18 cellular contexts compared by ENCODE assay signal in genomic region chr12:109726106-109726497, GRCh38. TPM values are rescaled to one million over a fixed set of nuclear protein-coding genes. Genes with fewer than 3 reads are reported as not detected.
DNase-seq lines count a peak whose midpoint lies in the region; ATAC-seq and TF ChIP-seq lines count a peak whose summit lies in the region.
"Had no signal": no experiment of that assay in that cellular context is flagged by ENCODE, and none has a peak within 500 bp of the region (broad histone marks: within the 10 kb centered on the region; RNA-seq: fewer than 3 reads in every experiment).

No MANE protein-coding gene starts in this region.

- H3K27ac ChIP-seq in angular gyrus (ENCODE audit: low read depth, low read length) = peak overlapping the region; percentile 79
- H3K27ac ChIP-seq in cingulate gyrus (ENCODE audit: low read depth, low read length) = peak overlapping the region; percentile 85
- peak overlapping the region; percentile 34 to 69 (median 62) for H3K27ac ChIP-seq in sigmoid colon
- H3K27ac ChIP-seq: HL-60, RWPE1, SJSA1 had no signal

- peak overlapping the region; percentile 15 for H3K9ac ChIP-seq in mucosa of stomach (ENCODE audit: low read length)

- H3K27me3 Mint-ChIP-seq in activated CD8-positive, alpha-beta memory T cell treated with anti-CD3 and anti-CD28 coated beads, Interleukin-2, amount 10 ng/mL, durations not matched to agents 7 days and 5 days = no peaks in the 10 kb centered on the region
- H3K27me3 Mint-ChIP-seq: CD4-positive, CD25-positive, alpha-beta regulatory T cell had no signal

- DNase-seq in sigmoid colon = peak; percentile 50
- no peak for DNase-seq in activated CD8-positive, alpha-beta memory T cell treated with anti-CD3 and anti-CD28 coated beads, Interleukin-2, amount 10 ng/mL, durations not matched to agents 7 days and 5 days
- DNase-seq in activated naive CD4-positive, alpha-beta T cell (lab: John Stamatoyannopoulos, UW) = no peak
- DNase-seq: CD4-positive, CD25-positive, alpha-beta regulatory T cell; DMS153; NCI-H187 treated with DMSO at 0.1 percent for 48 hours; NCI-H446 treated with DMSO at 0.1 percent for 48 hours; NCI-H774 had no signal

- H3K4me1 ChIP-seq in mucosa of stomach (ENCODE audit: control insufficient read depth, insufficient read depth, low read length) (peaks cover 26% of the 10 kb centered on the region), sigmoid colon (peaks cover 0 to 54% (median 44%) of the 10 kb centered on the region in 4 donors)
- H3K4me1 ChIP-seq: HAP-1, SJSA1 had no signal

- H3K9me3 ChIP-seq in mucosa of stomach (ENCODE audit: control insufficient read depth, low read length) = no peaks in the 10 kb centered on the region
- no peaks in the 10 kb centered on the region for H3K9me3 ChIP-seq in sigmoid colon
- H3K9me3 ChIP-seq: Caco-2, HAP-1, SJSA1 had no signal

- TF ChIP-seq EP300 in sigmoid colon (IDR thresholded peaks at IDR 0.05) = no peak

- ATAC-seq in activated CD8-positive, alpha-beta memory T cell treated with anti-CD3 and anti-CD28 coated beads, Interleukin-2, amount 10 ng/mL, durations not matched to agents 7 days and 5 days = no peak
- ATAC-seq in HG03097 (IDR thresholded peaks at IDR 0.05; ENCODE audit: low FRiP score, unreplicated experiment) (no peak), HG03442 (IDR thresholded peaks at IDR 0.05; ENCODE audit: unreplicated experiment) (no peak)

- H3K36me3 ChIP-seq in mucosa of stomach (ENCODE audit: control insufficient read depth, insufficient read depth, low read length) (no peaks in the 10 kb centered on the region), sigmoid colon (no peaks in the 10 kb centered on the region)
- H3K36me3 ChIP-seq: HAP-1, SJSA1 had no signal

- WGBS in sigmoid colon, 2 donors = 99% methylated on average over 1 of the region's 1 CpG

- H3K4me3 Mint-ChIP-seq in activated CD8-positive, alpha-beta memory T cell treated with anti-CD3 and anti-CD28 coated beads, Interleukin-2, amount 10 ng/mL, durations not matched to agents 7 days and 5 days = no peak overlapping the region
- H3K4me3 Mint-ChIP-seq: CD4-positive, CD25-positive, alpha-beta regulatory T cell had no signal

- no peaks in the 10 kb centered on the region for H3K27me3 ChIP-seq in mucosa of stomach (ENCODE audit: control insufficient read depth, insufficient read depth, low read length)
- H3K27me3 ChIP-seq in sigmoid colon = no peaks in the 10 kb centered on the region
- H3K27me3 ChIP-seq: SJSA1 had no signal

- CTCF ChIA-PET in activated CD8-positive, alpha-beta memory T cell treated with anti-CD3 and anti-CD28 coated beads, Interleukin-2, amount 10 ng/mL, durations not matched to agents 7 days and 5 days (lab: Charles Lee) = no interaction called here

- no peak overlapping the region for H3K4me3 ChIP-seq in mucosa of stomach (ENCODE audit: low read length)
- H3K4me3 ChIP-seq in sigmoid colon = no peak overlapping the region
- H3K4me3 ChIP-seq: HAP-1, SJSA1 had no signal

- no peaks in the 10 kb centered on the region for H3K4me1 Mint-ChIP-seq in activated CD8-positive, alpha-beta memory T cell treated with anti-CD3 and anti-CD28 coated beads, Interleukin-2, amount 10 ng/mL, durations not matched to agents 7 days and 5 days
- H3K4me1 Mint-ChIP-seq: CD4-positive, CD25-positive, alpha-beta regulatory T cell had no signal

- H3K9me3 Mint-ChIP-seq in activated CD8-positive, alpha-beta memory T cell treated with anti-CD3 and anti-CD28 coated beads, Interleukin-2, amount 10 ng/mL, durations not matched to agents 7 days and 5 days (ENCODE audit: low read depth) = no peaks in the 10 kb centered on the region
- H3K9me3 Mint-ChIP-seq: CD4-positive, CD25-positive, alpha-beta regulatory T cell had no signal

- no peaks in the 10 kb centered on the region for H3K36me3 Mint-ChIP-seq in activated CD8-positive, alpha-beta memory T cell treated with anti-CD3 and anti-CD28 coated beads, Interleukin-2, amount 10 ng/mL, durations not matched to agents 7 days and 5 days
- H3K36me3 Mint-ChIP-seq: CD4-positive, CD25-positive, alpha-beta regulatory T cell had no signal

- intact Hi-C loops in sigmoid colon (cut with DNase I) = no loop called here

- no peak overlapping the region for H3K27ac Mint-ChIP-seq in activated CD8-positive, alpha-beta memory T cell treated with anti-CD3 and anti-CD28 coated beads, Interleukin-2, amount 10 ng/mL, durations not matched to agents 7 days and 5 days
- H3K27ac Mint-ChIP-seq: CD4-positive, CD25-positive, alpha-beta regulatory T cell had no signal

- no peak for TF ChIP-seq CTCF in sigmoid colon (IDR thresholded peaks at IDR 0.05)

- no peak for TF ChIP-seq POLR2A in sigmoid colon (IDR thresholded peaks at IDR 0.05)

RNA-seq across cellular contexts. Expression of gene FAM222A, which starts 12.5 kb away (rescaled TPM):
- 1 to 10 TPM; 1.1 to 3.3 (median 1.7) TPM for total RNA-seq in sigmoid colon
- polyA plus RNA-seq in sigmoid colon = 1 to 10 TPM; 1.2 to 2.2 (median 2.1) TPM
- total RNA-seq in activated CD8-positive, alpha-beta memory T cell treated with anti-CD3 and anti-CD28 coated beads, Interleukin-2, amount 10 ng/mL, durations not matched to agents 7 days and 5 days = 1 to 10 TPM in 1 of 2 experiments, under 1 TPM in 1; 0.70 to 1.6 TPM
